ENCODE assay signal across 12 cellular contexts in the genomic region with DNA sequence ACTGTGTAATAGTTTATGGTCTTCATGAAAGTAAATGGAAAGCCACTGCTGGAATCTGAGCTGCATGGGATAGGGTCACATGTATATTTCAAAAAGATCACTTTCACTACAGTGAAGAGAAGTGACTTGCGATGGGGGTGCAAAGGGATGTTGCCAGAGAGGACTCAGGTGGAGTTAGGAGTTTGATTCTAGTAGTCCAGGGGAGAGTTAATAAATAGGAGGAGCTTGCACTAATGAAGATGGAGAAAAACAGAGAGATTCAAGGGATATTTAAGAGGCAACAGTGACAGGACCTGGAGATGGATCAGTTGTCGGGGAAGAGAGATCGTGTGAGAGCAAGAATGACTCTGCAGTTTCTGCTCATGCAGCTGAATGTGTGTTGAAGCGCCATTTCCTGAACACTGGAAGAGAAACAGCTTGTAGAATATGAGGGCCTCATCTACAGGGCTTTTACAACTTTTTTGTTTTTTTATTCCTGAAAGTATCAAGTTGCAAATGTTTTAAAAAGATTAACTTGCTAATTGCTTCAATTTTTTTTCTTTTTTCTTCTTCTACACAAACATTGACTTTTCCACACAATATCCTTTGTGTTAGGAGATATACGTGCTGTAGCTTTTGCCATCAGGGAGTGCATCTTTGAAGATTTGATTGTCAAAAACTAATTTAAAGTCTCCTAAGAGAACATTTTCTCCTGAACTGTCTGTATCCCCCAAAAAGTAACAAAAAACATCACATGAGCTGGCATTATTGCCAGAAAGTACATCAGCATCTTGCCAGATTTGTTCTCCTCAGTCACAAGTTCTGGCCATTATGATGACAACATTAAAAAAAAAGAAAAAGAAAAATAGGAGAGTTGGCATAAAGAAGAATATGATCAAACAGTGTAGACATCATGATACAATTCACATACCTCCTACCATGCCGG. TPM values are rescaled to one million over a fixed set of nuclear protein-coding genes. Genes with fewer than 3 reads are reported as not detected.
DNase-seq lines count a peak whose midpoint lies in the region; ATAC-seq, FAIRE-seq and TF ChIP-seq lines count a peak whose summit lies in the region.
"Had no signal": no experiment of that assay in that cellular context is flagged by ENCODE, and none has a peak within 500 bp of the region (broad histone marks: within the 10 kb centered on the region; RNA-seq: fewer than 3 reads in every experiment).

No MANE protein-coding gene starts in this region.

- H4K20me1 ChIP-seq in BLaER1 = no peaks in the 10 kb centered on the region

- no peak for TF ChIP-seq CTCF in NB4 (IDR thresholded peaks at IDR 0.05; ENCODE audit: low read depth, low read length)
- no peak for TF ChIP-seq CTCF in esophagus muscularis mucosa (IDR thresholded peaks at IDR 0.05)
- TF ChIP-seq CTCF in pancreas (IDR thresholded peaks at IDR 0.05) = no peak

- no peaks in the 10 kb centered on the region for H3K36me3 Mint-ChIP-seq in natural killer cell treated with Interleukin-12 subunit alpha and Interleukin-12 subunit beta and Interleukin-15 and Interleukin-18, amount 100 ng/mL, for 72 hours

- FAIRE-seq in pancreas (lab: Jason Lieb, UNC) = no peak
- FAIRE-seq: islet of Langerhans had no signal

- WGBS in esophagus muscularis mucosa = 60% methylated on average over 6 of the region's 6 CpGs
- 82 to 85% methylated on average over 6 of the region's 6 CpGs for WGBS in pancreas, 2 donors

- DNase-seq in NB4 (ENCODE audit: low read depth) = peak; percentile 48
- no peak for DNase-seq in esophagus muscularis mucosa (ENCODE audit: extremely low spot score)
- DNase-seq in natural killer cell treated with Interleukin-12 subunit alpha and Interleukin-12 subunit beta and Interleukin-15 and Interleukin-18, amount 100 ng/mL, for 72 hours (ENCODE audit: low spot score) = no peak
- no peak for DNase-seq in occipital lobe (lab: John Stamatoyannopoulos, UW)
- no peak for DNase-seq in pancreas
- DNase-seq: NCI-H2029 treated with DMSO at 0.1 percent for 48 hours, upper lobe of left lung had no signal

- peaks cover 7% of the 10 kb centered on the region in 2 donors for H3K4me1 Mint-ChIP-seq in natural killer cell treated with Interleukin-12 subunit alpha and Interleukin-12 subunit beta and Interleukin-15 and Interleukin-18, amount 100 ng/mL, for 72 hours (ENCODE audit: low read depth in 2 of 2)

- H3K36me3 ChIP-seq in BLaER1 = no peaks in the 10 kb centered on the region; the same call in 1 of the 2 replicates
- no peaks in the 10 kb centered on the region for H3K36me3 ChIP-seq in esophagus muscularis mucosa
- no peaks in the 10 kb centered on the region for H3K36me3 ChIP-seq in pancreas
- H3K36me3 ChIP-seq: upper lobe of left lung had no signal

- no peak overlapping the region for H3K9ac ChIP-seq in BLaER1
- H3K9ac ChIP-seq: parathyroid adenoma had no signal

- no peaks in the 10 kb centered on the region for H3K9me3 Mint-ChIP-seq in natural killer cell treated with Interleukin-12 subunit alpha and Interleukin-12 subunit beta and Interleukin-15 and Interleukin-18, amount 100 ng/mL, for 72 hours

- intact Hi-C loops in esophagus muscularis mucosa (cut with DNase I) (no loop called here), pancreas (cut with DNase I) (loop anchor here in 1 of 3 donors (10.0 kb wide), 1 partner anchor 294 kb away; no protein-coding TSS in a partner anchor)

- no peak for ATAC-seq in natural killer cell treated with Interleukin-12 subunit alpha and Interleukin-12 subunit beta and Interleukin-15 and Interleukin-18, amount 100 ng/mL, for 72 hours
- no peak for ATAC-seq in GM18498 (IDR thresholded peaks at IDR 0.05; ENCODE audit: unreplicated experiment)
- ATAC-seq in pancreas = no peak
- no peak for ATAC-seq in GM19455 (IDR thresholded peaks at IDR 0.05; ENCODE audit: unreplicated experiment)

- TF ChIP-seq EP300 in esophagus muscularis mucosa (IDR thresholded peaks at IDR 0.05) = no peak

- peak overlapping the region; percentile 52 for H3K4me3 Mint-ChIP-seq in natural killer cell treated with Interleukin-12 subunit alpha and Interleukin-12 subunit beta and Interleukin-15 and Interleukin-18, amount 100 ng/mL, for 72 hours

- H3K27ac Mint-ChIP-seq in natural killer cell treated with Interleukin-12 subunit alpha and Interleukin-12 subunit beta and Interleukin-15 and Interleukin-18, amount 100 ng/mL, for 72 hours = peak overlapping the region in 1 of 2 donors; percentile 9

- no peak overlapping the region for H3K4me3 ChIP-seq in BLaER1
- H3K4me3 ChIP-seq in NB4 (ENCODE audit: low read depth, low read length) = no peak overlapping the region
- H3K4me3 ChIP-seq in esophagus muscularis mucosa = no peak overlapping the region
- no peak overlapping the region for H3K4me3 ChIP-seq in pancreas
- H3K4me3 ChIP-seq: upper lobe of left lung had no signal

- H3K4me1 ChIP-seq in BLaER1 = no peaks in the 10 kb centered on the region
- H3K4me1 ChIP-seq in esophagus muscularis mucosa = peaks cover 0 to 38% (median 21%) of the 10 kb centered on the region in 4 donors
- no peaks in the 10 kb centered on the region for H3K4me1 ChIP-seq in pancreas
- H3K4me1 ChIP-seq: parathyroid adenoma had no signal

- no peaks in the 10 kb centered on the region for H3K27me3 ChIP-seq in BLaER1
- no peaks in the 10 kb centered on the region for H3K27me3 ChIP-seq in esophagus muscularis mucosa
- no peaks in the 10 kb centered on the region for H3K27me3 ChIP-seq in pancreas
- H3K27me3 ChIP-seq: upper lobe of left lung had no signal

- no peaks in the 10 kb centered on the region for H3K27me3 Mint-ChIP-seq in natural killer cell treated with Interleukin-12 subunit alpha and Interleukin-12 subunit beta and Interleukin-15 and Interleukin-18, amount 100 ng/mL, for 72 hours

- peak overlapping the region; percentile 14; the same call in 1 of the 2 replicates for H3K4me2 ChIP-seq in BLaER1

- H3K27ac ChIP-seq in BLaER1 (no peak overlapping the region), esophagus muscularis mucosa (replicated peaks in 1 of 4) (peak overlapping the region in 3 of 4 donors; percentile 34 to 63 (median 62)), pancreas (no peak overlapping the region)
- H3K27ac ChIP-seq: parathyroid adenoma had no signal

- TF ChIP-seq POLR2A in NB4 (IDR thresholded peaks at IDR 0.05; ENCODE audit: extremely low read depth, insufficient read length) = no peak
- no peak for TF ChIP-seq POLR2A in esophagus muscularis mucosa (IDR thresholded peaks at IDR 0.05; ENCODE audit: low read depth)

- H3K9me3 ChIP-seq in BLaER1 = no peaks in the 10 kb centered on the region
- no peaks in the 10 kb centered on the region for H3K9me3 ChIP-seq in esophagus muscularis mucosa
- no peaks in the 10 kb centered on the region for H3K9me3 ChIP-seq in pancreas
- H3K9me3 ChIP-seq: upper lobe of left lung had no signal

RNA-seq across cellular contexts. Expression of gene SETMAR, which starts 37.5 kb away (rescaled TPM):
- total RNA-seq in esophagus muscularis mucosa = 10 to 100 TPM; 28.5 to 42.6 (median 31.4) TPM
- total RNA-seq in natural killer cell treated with Interleukin-12 subunit alpha and Interleukin-12 subunit beta and Interleukin-15 and Interleukin-18, amount 100 ng/mL, for 72 hours = 10 to 100 TPM; 12.3 to 17.2 TPM
- 41.5 TPM for total RNA-seq in occipital lobe
- total RNA-seq in pancreas = 1 to 10 TPM; 4.1 to 9.9 (median 8.1) TPM
- polyA plus RNA-seq in pancreas = 10 to 100 TPM in 1 of 2 donors, 1 to 10 TPM in 1; 9.7 to 11.7 TPM

Comparison
In these comparisons a context has a peak if more than half of its experiments do, and no peak if none do; other contexts are left out.
1. H3K27ac ChIP-seq: peak in esophagus muscularis mucosa (3 of 4); none in BLaER1 (single experiment) and pancreas (0 of 4).